ENCODE assay signal across 8 cellular contexts in the genomic region with DNA sequence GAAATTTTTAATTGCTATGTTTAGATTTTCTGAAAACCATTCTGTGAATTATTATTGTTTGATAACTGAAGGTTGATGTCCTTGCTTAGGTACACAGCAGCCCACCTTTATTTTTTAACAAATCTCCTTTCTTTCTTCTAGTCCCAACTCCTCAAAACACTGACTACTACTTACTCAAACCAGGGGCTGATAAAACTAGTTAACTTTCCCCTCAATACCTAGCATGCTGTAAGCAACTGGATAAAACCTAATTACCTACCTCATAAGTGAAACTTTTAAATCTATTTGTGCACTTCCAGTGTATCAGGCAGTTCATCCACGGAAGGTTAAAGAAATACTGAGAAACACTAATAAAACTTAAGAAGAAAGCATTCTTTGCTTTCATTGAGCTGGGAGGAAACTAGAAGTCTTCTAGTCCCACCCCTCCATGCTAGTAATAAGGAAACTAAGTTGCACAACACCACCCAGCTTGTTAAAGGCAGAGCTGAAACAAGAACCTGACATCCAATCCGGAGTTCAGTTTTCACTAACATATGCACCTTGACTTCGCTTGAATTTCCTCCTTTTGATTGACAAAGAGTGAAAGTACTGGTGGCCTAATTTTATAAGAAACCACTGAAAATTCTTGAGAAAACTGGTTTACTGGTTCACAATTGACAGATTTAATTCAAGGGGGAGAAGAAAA.
A peak's percentile ranks its signal among the peaks of the same experiment; 100 is the strongest.
DNase-seq lines count a peak whose midpoint lies in the region; ATAC-seq, FAIRE-seq and TF ChIP-seq lines count a peak whose summit lies in the region.

No MANE protein-coding gene starts in this region.

- RAD21 ChIA-PET in GM12878 (lab: Charles Lee; ENCODE audit: unreplicated experiment), result interaction anchor here (0.9 to 1.8 kb wide), 8 partner anchors 9 to 97 kb away, joined by 3 to 6 read pairs (median 4); no protein-coding TSS in a partner anchor

- no peaks in the 10 kb centered on the region for H3K27me3 Mint-ChIP-seq in progenitor cell of endocrine pancreas

- H3K9me3 ChIP-seq in GM12878 (replicated peaks; ENCODE audit: control insufficient read depth, insufficient read depth, low read length), result peaks cover 16% of the 10 kb centered on the region; the same call in 2 of the 3 replicates

- POLR2A ChIA-PET in GM12878 (lab: Charles Lee), result no interaction called here

- H3K4me2 ChIP-seq in GM12878 (ENCODE audit: control insufficient read depth, insufficient read depth), result peak overlapping the region; percentile 83

- H3K4me1 ChIP-seq in GM12878 (ENCODE audit: control insufficient read depth, insufficient read depth, low read length), result peaks cover 35% of the 10 kb centered on the region

- H3K27me3 ChIP-seq in GM12878 (replicated peaks in 1 of 2; ENCODE audit: control insufficient read depth in 2 of 2, insufficient read depth in 2 of 2, low read length in 1 of 2), result no peaks in the 10 kb centered on the region

- no peaks in the 10 kb centered on the region; a peak in 1 of 4 replicates for H3K36me3 ChIP-seq in GM12878 (ENCODE audit: control insufficient read depth in 2 of 2, insufficient read depth in 2 of 2, low read length in 1 of 2)

- CTCF ChIA-PET in GM12878 (lab: Yijun Ruan, JAX), result interaction anchor here (0.6 to 1.4 kb wide), 6 partner anchors 22 to 507 kb away, joined by 3 to 5 read pairs (median 3); a partner anchor contains a TSS

- no peak for TF ChIP-seq POLR2A in GM12878 (IDR thresholded peaks at IDR 0.05; ENCODE audit: low read depth, low read length)

- TF ChIP-seq RAD21 in GM12878 (IDR thresholded peaks at IDR 0.05; ENCODE audit: insufficient read depth, low read depth, low read length), result peak; percentile 23; the same call in 1 of the 2 replicates

- TF ChIP-seq CTCF in GM12878 (IDR thresholded peaks at IDR 0.05 in 2 of 3, conservative IDR thresholded peaks at IDR 0.05 in 1 of 3; ENCODE audit: control insufficient read depth in 2 of 3, extremely low read depth in 1 of 3, insufficient read depth in 1 of 3, low read depth in 3 of 3, low read length in 3 of 3), result no peak
- no peak for TF ChIP-seq CTCF in progenitor cell of endocrine pancreas (IDR thresholded peaks at IDR 0.05; ENCODE audit: unreplicated experiment)

- peak overlapping the region; percentile 72 for H3K9ac ChIP-seq in GM12878 (ENCODE audit: control insufficient read depth, insufficient read depth, low read length)

- H4K20me1 ChIP-seq in GM12878 (ENCODE audit: control insufficient read depth, insufficient read depth), result no peaks in the 10 kb centered on the region

- H3K27ac ChIP-seq in GM12878 (ENCODE audit: control insufficient read depth, insufficient read depth), result peak overlapping the region; percentile 91

- H3K4me1 Mint-ChIP-seq in progenitor cell of endocrine pancreas (ENCODE audit: low read depth), result peaks cover 1% of the 10 kb centered on the region

- H2AFZ ChIP-seq in GM12878 (ENCODE audit: control insufficient read depth, low read depth, low read length), result no peak overlapping the region; the same call in 1 of the 2 replicates

- intact Hi-C loops in GM12878 (cut with micrococcal nuclease; ENCODE audit: unreplicated experiment), result loop anchor here (1.0 to 10.0 kb wide), 9 partner anchors 24 to 902 kb away; a partner anchor contains a TSS

- H3K27ac Mint-ChIP-seq in progenitor cell of endocrine pancreas, result peak overlapping the region; percentile 82

- peak overlapping the region; percentile 51; the same call in 1 of the 2 replicates for H3K4me3 ChIP-seq in GM12878

- 2% methylated on average over 3 of the region's 3 CpGs for WGBS in GM12878 (ENCODE audit: insufficient coverage, insufficient replicate concordance, low lambda C conversion rate, missing lambda C conversion rate)

- DNase-seq in HT-29 (ENCODE audit: low spot score), result peak; percentile 83
- DNase-seq in GM12878 (ENCODE audit: low read depth, low spot score), result peak; percentile 96
- DNase-seq in progenitor cell of endocrine pancreas (ENCODE audit: low spot score, unreplicated experiment), result no peak
- no peak for DNase-seq in AG08395 (ENCODE audit: low spot score)
- no peak for DNase-seq in DMS79 treated with DMSO at 0.1 percent for 48 hours (lab: John Stamatoyannopoulos, UW)
- no peak for DNase-seq in NCI-H2107 treated with DMSO at 0.1 percent for 48 hours (lab: John Stamatoyannopoulos, UW; ENCODE audit: unreplicated experiment)

- H3K9me3 Mint-ChIP-seq in progenitor cell of endocrine pancreas (ENCODE audit: low read depth), result peaks cover 6% of the 10 kb centered on the region

- SMC1A ChIA-PET in GM12878 (lab: Charles Lee; ENCODE audit: uncharacterized antibody, unreplicated experiment), result interaction anchor here (0.8 to 1.7 kb wide), 8 partner anchors 23 to 223 kb away, joined by 3 to 14 read pairs (median 4); no protein-coding TSS in a partner anchor

- H3K4me3 Mint-ChIP-seq in progenitor cell of endocrine pancreas (ENCODE audit: low read depth), result no peak overlapping the region

- TSS peak; percentile 69 for BruUV-seq in GM12878 (replicated peaks; lab: Mats Ljungman, UMichigan)

- peak in 1 of 2 experiments; percentile 40; a peak in 1 of 4 replicates for TF ChIP-seq EP300 in GM12878 (IDR thresholded peaks at IDR 0.05; ENCODE audit: borderline replicate concordance in 1 of 2, control insufficient read depth in 1 of 2, low read depth in 2 of 2, low read length in 2 of 2)

- in situ Hi-C loops in GM12878 (cut with MboI), result no loop called here

- peak; percentile 98 for ATAC-seq in GM18508 (IDR thresholded peaks at IDR 0.05; ENCODE audit: insufficient read depth, unreplicated experiment)
- peak; percentile 99 for ATAC-seq in GM21526 (IDR thresholded peaks at IDR 0.05; ENCODE audit: low FRiP score, unreplicated experiment)
- peak; percentile 95 for ATAC-seq in GM12878

- no peaks in the 10 kb centered on the region for H3K36me3 Mint-ChIP-seq in progenitor cell of endocrine pancreas (ENCODE audit: insufficient read depth)

- peaks cover 8% of the 10 kb centered on the region for H3K79me2 ChIP-seq in GM12878 (ENCODE audit: control insufficient read depth, insufficient read depth, low read length)

- peak; percentile 99 for FAIRE-seq in GM12878 (lab: Jason Lieb, UNC)

TF ChIP-seq in GM12878, 131 proteins besides CTCF, POLR2A, EP300 and RAD21 (continues in another document):
- TF ChIP-seq SREBF2 (IDR thresholded peaks at IDR 0.05; ENCODE audit: low read length) (no peak), SP1 (IDR thresholded peaks at IDR 0.05; ENCODE audit: low read depth, low read length) (peak; percentile 42), IKZF2 (IDR thresholded peaks at IDR 0.05) (peak; percentile 52 to 60), SUZ12 (IDR thresholded peaks at IDR 0.05; ENCODE audit: unreplicated experiment) (no peak), HCFC1 (IDR thresholded peaks at IDR 0.05; ENCODE audit: low read length) (no peak), BCL11A (IDR thresholded peaks at IDR 0.05; ENCODE audit: low read depth, low read length) (peak; percentile 69; the same call in 1 of the 2 replicates), RFX5 (IDR thresholded peaks at IDR 0.05; ENCODE audit: low read depth, low read length) (no peak), POU2F2 (IDR thresholded peaks at IDR 0.05; ENCODE audit: borderline replicate concordance, low read depth, low read length) (no peak)
- TF ChIP-seq, protein P1, sequence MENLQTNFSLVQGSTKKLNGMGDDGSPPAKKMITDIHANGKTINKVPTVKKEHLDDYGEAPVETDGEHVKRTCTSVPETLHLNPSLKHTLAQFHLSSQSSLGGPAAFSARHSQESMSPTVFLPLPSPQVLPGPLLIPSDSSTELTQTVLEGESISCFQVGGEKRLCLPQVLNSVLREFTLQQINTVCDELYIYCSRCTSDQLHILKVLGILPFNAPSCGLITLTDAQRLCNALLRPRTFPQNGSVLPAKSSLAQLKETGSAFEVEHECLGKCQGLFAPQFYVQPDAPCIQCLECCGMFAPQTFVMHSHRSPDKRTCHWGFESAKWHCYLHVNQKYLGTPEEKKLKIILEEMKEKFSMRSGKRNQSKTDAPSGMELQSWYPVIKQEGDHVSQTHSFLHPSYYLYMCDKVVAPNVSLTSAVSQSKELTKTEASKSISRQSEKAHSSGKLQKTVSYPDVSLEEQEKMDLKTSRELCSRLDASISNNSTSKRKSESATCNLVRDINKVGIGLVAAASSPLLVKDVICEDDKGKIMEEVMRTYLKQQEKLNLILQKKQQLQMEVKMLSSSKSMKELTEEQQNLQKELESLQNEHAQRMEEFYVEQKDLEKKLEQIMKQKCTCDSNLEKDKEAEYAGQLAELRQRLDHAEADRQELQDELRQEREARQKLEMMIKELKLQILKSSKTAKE (IDR thresholded peaks at IDR 0.05; ENCODE audit: low read depth, poor library complexity, severe bottlenecking), result peak; percentile 25

Comparison
In these comparisons a context has a peak if more than half of its experiments do, and no peak if none do; other contexts are left out.
1. DNase-seq: peak in HT-29 (single experiment) and GM12878 (single experiment); none in progenitor cell of endocrine pancreas (single experiment), AG08395 (single experiment), DMS79 treated with DMSO at 0.1 percent for 48 hours (single experiment) and NCI-H2107 treated with DMSO at 0.1 percent for 48 hours (single experiment).
2. Peak in every context shown above with its lines, with median percentiles within 50 percentile points of each other: ATAC-seq.